In the genomic region with DNA sequence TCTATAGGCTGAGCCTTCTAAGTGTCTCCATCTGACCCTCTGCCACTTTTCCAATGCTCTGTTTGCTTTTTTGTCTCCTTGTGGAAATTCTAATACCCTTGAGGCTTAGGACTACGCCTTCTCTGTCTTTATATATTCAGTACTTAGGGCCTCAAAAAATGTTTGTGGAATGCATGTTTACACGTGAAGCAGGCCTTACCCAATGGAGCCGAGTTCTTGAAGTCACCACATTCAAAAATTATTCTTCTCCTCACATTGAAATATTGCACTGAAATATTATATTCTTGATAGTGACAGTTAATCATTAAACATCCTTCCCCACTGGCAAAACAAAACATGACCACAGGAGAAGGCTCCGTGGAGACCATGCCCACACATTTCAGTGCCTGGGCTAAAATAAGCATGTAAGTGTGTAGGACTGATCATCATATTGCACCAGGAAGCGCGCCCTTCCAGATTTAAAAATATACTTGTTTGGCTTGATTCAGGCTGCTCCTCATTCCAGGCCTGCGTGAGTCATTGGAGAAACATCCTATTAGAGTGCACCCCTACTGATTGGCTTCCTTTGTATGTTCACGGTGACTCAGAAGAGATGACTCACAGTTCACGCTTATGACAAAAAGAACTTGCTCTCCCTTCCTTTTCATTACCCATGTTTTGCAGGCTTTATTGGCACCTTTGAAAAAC, we compare ENCODE assay signal across 8 cellular contexts.
A peak's percentile ranks its signal among the peaks of the same experiment; 100 is the strongest.
DNase-seq lines count a peak whose midpoint lies in the region; ATAC-seq and TF ChIP-seq lines count a peak whose summit lies in the region.

No MANE protein-coding gene starts in this region.

- ATAC-seq in HG02763 (IDR thresholded peaks at IDR 0.05; ENCODE audit: unreplicated experiment) = no peak

- H3K9ac ChIP-seq in SK-N-MC (ENCODE audit: insufficient read length) (no peak overlapping the region), mammary epithelial cell (ENCODE audit: insufficient read depth, low read length) (no peak overlapping the region)

- TF ChIP-seq CTCF in AG04450 (IDR thresholded peaks at IDR 0.05; ENCODE audit: low read depth, low read length) (no peak), mammary epithelial cell (conservative IDR thresholded peaks at IDR 0.05 in 1 of 2, IDR thresholded peaks at IDR 0.05 in 1 of 2; ENCODE audit: extremely low read depth in 1 of 2, insufficient read depth in 1 of 2, low read depth in 1 of 2, low read length in 2 of 2) (no peak)

- H3K4me3 ChIP-seq in AG04450 (ENCODE audit: low read depth, low read length) = no peak overlapping the region
- H3K4me3 ChIP-seq in SK-N-MC = no peak overlapping the region
- H3K4me3 ChIP-seq in mammary epithelial cell (replicated peaks in 1 of 3; ENCODE audit: insufficient read depth in 1 of 3, low read depth in 2 of 3, low read length in 3 of 3) = no peak overlapping the region

- H3K27me3 ChIP-seq in AG04450 (ENCODE audit: control insufficient read depth, insufficient read depth, low read length) (no peaks in the 10 kb centered on the region), mammary epithelial cell (ENCODE audit: insufficient read depth, low read length) (no peaks in the 10 kb centered on the region)

- WGBS in mammary epithelial cell (ENCODE audit: low coverage, missing lambda C conversion rate) = 18% methylated on average over 9 of the region's 9 CpGs

- DNase-seq in AG04450 (ENCODE audit: low read depth, low spot score) (peak; percentile 96), HT-29 (ENCODE audit: low spot score) (peak; percentile 99), SK-N-MC (ENCODE audit: low read depth, low spot score) (peak; percentile 20), mammary epithelial cell (peak; percentile 97), islet precursor cell (peak; percentile 94), NCI-H1694 (lab: John Stamatoyannopoulos, UW) (no peak)
- DNase-seq in stimulated activated CD4-positive, alpha-beta T cell treated with anti-CD3 and anti-CD28 coated beads, Interleukin-15, amount 100 ng/mL, for 48 hours (ENCODE audit: low read depth in 2 of 2) = peak; percentile 23 to 28

- dilution Hi-C loops in mammary epithelial cell (cut with HindIII; ENCODE audit: low sequenced_read_pairs) = no loop called here

- H3K79me2 ChIP-seq in mammary epithelial cell (ENCODE audit: insufficient read depth, low read length) = no peaks in the 10 kb centered on the region

- H4K20me1 ChIP-seq in mammary epithelial cell (ENCODE audit: insufficient read depth, low read length) = no peaks in the 10 kb centered on the region

- H3K36me3 ChIP-seq in SK-N-MC (ENCODE audit: insufficient read depth, low read length) (no peaks in the 10 kb centered on the region), mammary epithelial cell (ENCODE audit: insufficient read depth, low read length) (no peaks in the 10 kb centered on the region)

- CTCF ChIA-PET in AG04450 (lab: Charles Lee) = interaction anchor here (1.6 kb wide), 2 partner anchors 45 to 150 kb away, joined by 4 to 9 read pairs; no protein-coding TSS in a partner anchor
- CTCF ChIA-PET in mammary epithelial cell (lab: Charles Lee; ENCODE audit: low non-redundant PET) = no interaction called here

- POLR2A ChIA-PET in AG04450 (lab: Yijun Ruan, JAX) = no interaction called here

- in situ Hi-C loops in mammary epithelial cell (cut with MboI; ENCODE audit: low sequenced_read_pairs in 2 of 2) = no loop called here

- peak overlapping the region; percentile 56 for H3K4me2 ChIP-seq in mammary epithelial cell (ENCODE audit: insufficient read depth, low read depth, low read length)

- H3K4me1 ChIP-seq in mammary epithelial cell (ENCODE audit: insufficient read depth, low read length) = peaks cover 23% of the 10 kb centered on the region

- intact Hi-C loops in mammary epithelial cell (cut with micrococcal nuclease) = loop anchor here (5.0 kb wide), 2 partner anchors 66 to 359 kb away; no protein-coding TSS in a partner anchor

- H2AFZ ChIP-seq in mammary epithelial cell (ENCODE audit: low read depth, low read length) = peak overlapping the region; percentile 18

- no TSS peak for BruUV-seq in mammary epithelial cell (replicated peaks; lab: Mats Ljungman, UMichigan)

- no peaks in the 10 kb centered on the region for H3K9me3 ChIP-seq in AG04450 (ENCODE audit: control insufficient read depth, insufficient read depth, low read length)
- no peaks in the 10 kb centered on the region for H3K9me3 ChIP-seq in SK-N-MC (ENCODE audit: low read depth, low read length)
- no peaks in the 10 kb centered on the region for H3K9me3 ChIP-seq in mammary epithelial cell (replicated peaks; ENCODE audit: insufficient read depth, low read length)

- H3K27ac ChIP-seq in AG04450 (ENCODE audit: low read depth, low read length) (peak overlapping the region; percentile 84), SK-N-MC (no peak overlapping the region), mammary epithelial cell (ENCODE audit: insufficient read depth, low read depth, low read length) (peak overlapping the region; percentile 66)
